ENCODE assay signal across 13 cellular contexts in genomic region chr1:232127190-232127589, GRCh38.
A peak's percentile ranks its signal among the peaks of the same experiment; 100 is the strongest.
DNase-seq lines count a peak whose midpoint lies in the region; ATAC-seq, FAIRE-seq and TF ChIP-seq lines count a peak whose summit lies in the region.
"Had no signal": no experiment of that assay in that cellular context is flagged by ENCODE, and none has a peak within 500 bp of the region (broad histone marks: within the 10 kb centered on the region; RNA-seq: fewer than 3 reads in every experiment).

No MANE protein-coding gene starts in this region.

- intact Hi-C loops in HepG2 (cut with micrococcal nuclease; ENCODE audit: unreplicated experiment), result no loop called here
- intact Hi-C loops in right lobe of liver (cut with DNase I), result no loop called here

- H3K4me3 ChIP-seq in HepG2 (replicated peaks in 1 of 3; ENCODE audit: insufficient read depth in 1 of 3, low read depth in 2 of 3, low read length in 3 of 3), result no peak overlapping the region
- no peak overlapping the region for H3K4me3 ChIP-seq in right lobe of liver
- H3K4me3 ChIP-seq in fibroblast of lung (replicated peaks in 1 of 4; ENCODE audit: control extremely low read depth in 1 of 4, insufficient read depth in 1 of 4, low read depth in 3 of 4, low read length in 4 of 4), result no peak overlapping the region
- H3K4me3 ChIP-seq in endodermal cell (ENCODE audit: low read length), result no peak overlapping the region

- H4K20me1 ChIP-seq in HepG2 (ENCODE audit: insufficient read depth, low read length), result no peaks in the 10 kb centered on the region
- H4K20me1 ChIP-seq in fibroblast of lung (ENCODE audit: control insufficient read depth, extremely low read depth, insufficient read depth, low read length), result no peaks in the 10 kb centered on the region

- TF ChIP-seq EP300 in HepG2 (IDR thresholded peaks at IDR 0.05; ENCODE audit: low read depth in 2 of 2, low read length in 2 of 2), result no peak
- TF ChIP-seq EP300 in HepG2 (CRISPR knock-in tag; IDR thresholded peaks at IDR 0.05; ENCODE audit: borderline replicate concordance), result no peak

- in situ Hi-C loops in HepG2 (cut with HindIII; ENCODE audit: extremely low pct_ligation_motif_present, low pct_unique_long_range_greater_than_20kb), result no loop called here

- 0 out of 2 replicates have a peak, but pooled peaks cover 3% of the 10 kb centered on the region for H3K9me3 ChIP-seq in HepG2 (ENCODE audit: low read length)
- no peaks in the 10 kb centered on the region for H3K9me3 ChIP-seq in right lobe of liver
- no peaks in the 10 kb centered on the region for H3K9me3 ChIP-seq in fibroblast of lung (ENCODE audit: control insufficient read depth, insufficient read depth, low read depth, low read length)
- H3K9me3 ChIP-seq in endodermal cell (ENCODE audit: control insufficient read depth, low read length), result peaks cover 45% of the 10 kb centered on the region

- H3K27ac Mint-ChIP-seq in type B pancreatic cell (peak overlapping the region; percentile 44), glutamatergic neuron (ENCODE audit: unreplicated experiment) (no peak overlapping the region), endodermal cell (no peak overlapping the region)
- H3K27ac Mint-ChIP-seq: activated T-helper 1 cell treated with anti-CD3 and anti-CD28 coated beads, Interleukin-12 subunit alpha, Interleukin-12 subunit beta, Interleukin-2, Interleukin-4 antibody, amounts not matched to agents 30 ng/mL and 10 ng/mL and 1 ng/mL, durations not matched to agents 14 hours and 24 hours and 36 hours; stimulated activated naive B cell treated with anti-CD40 and anti-IgM and Interleukin-4, amounts not matched to agents 10 μg/mL and 1 μg/mL and 100 μg/mL, for 72 hours had no signal

- no peaks in the 10 kb centered on the region for H3K27me3 ChIP-seq in HepG2 (ENCODE audit: control insufficient read depth in 1 of 2, insufficient read depth in 2 of 2, low read length in 2 of 2)
- no peaks in the 10 kb centered on the region for H3K27me3 ChIP-seq in right lobe of liver
- H3K27me3 ChIP-seq in fibroblast of lung (ENCODE audit: control insufficient read depth, insufficient read depth, low read length), result no peaks in the 10 kb centered on the region
- H3K27me3 ChIP-seq in endodermal cell (ENCODE audit: control insufficient read depth, insufficient read depth, low read length, poor library complexity, severe bottlenecking), result no peaks in the 10 kb centered on the region

- no peak for ATAC-seq in HepG2
- no peak for ATAC-seq in right lobe of liver
- ATAC-seq in HG02588 (IDR thresholded peaks at IDR 0.05; ENCODE audit: unreplicated experiment), result no peak
- ATAC-seq: stimulated activated naive B cell treated with anti-CD40 and anti-IgM and Interleukin-4, amounts not matched to agents 10 μg/mL and 1 μg/mL and 100 μg/mL, for 72 hours had no signal

- no peak overlapping the region for H2AFZ ChIP-seq in HepG2 (ENCODE audit: low read length)
- H2AFZ ChIP-seq in fibroblast of lung (ENCODE audit: low read length), result no peak overlapping the region

- DNase-seq in HepG2 (ENCODE audit: low spot score), result no peak
- no peak for DNase-seq in right lobe of liver
- DNase-seq in RKO (ENCODE audit: low spot score), result peak; percentile 78
- DNase-seq in fibroblast of lung (ENCODE audit: low read depth in 2 of 2), result peak; percentile 72 to 89
- DNase-seq in type B pancreatic cell (ENCODE audit: extremely low spot score, unreplicated experiment), result no peak
- DNase-seq in glutamatergic neuron, result no peak
- no peak for DNase-seq in endodermal cell
- DNase-seq: C1 segment of cervical spinal cord; stimulated activated naive B cell treated with anti-CD40 and anti-IgM and Interleukin-4, amounts not matched to agents 10 μg/mL and 1 μg/mL and 100 μg/mL, for 72 hours had no signal

- TF ChIP-seq CTCF in HepG2 (CRISPR knock-in tag; IDR thresholded peaks at IDR 0.05) (no peak), right lobe of liver (IDR thresholded peaks at IDR 0.05) (no peak), fibroblast of lung (conservative IDR thresholded peaks at IDR 0.05 in 1 of 2, IDR thresholded peaks at IDR 0.05 in 1 of 2; ENCODE audit: low read depth in 1 of 2, low read length in 2 of 2) (no peak), type B pancreatic cell (conservative IDR thresholded peaks at IDR 0.05) (no peak), glutamatergic neuron (IDR thresholded peaks at IDR 0.05; ENCODE audit: partially characterized antibody, unreplicated experiment) (no peak), endodermal cell (conservative IDR thresholded peaks at IDR 0.05) (no peak)

- no peak overlapping the region for H3K27ac ChIP-seq in HepG2 (ENCODE audit: extremely low read length, insufficient read depth, low read length)
- H3K27ac ChIP-seq in right lobe of liver, result no peak overlapping the region
- no peak overlapping the region for H3K27ac ChIP-seq in fibroblast of lung (ENCODE audit: insufficient read depth, low read length)
- no peak overlapping the region for H3K27ac ChIP-seq in endodermal cell (ENCODE audit: low read depth, low read length)
- H3K27ac ChIP-seq: KMS-11 had no signal

- H3K27me3 Mint-ChIP-seq in type B pancreatic cell (peaks cover 11% of the 10 kb centered on the region), glutamatergic neuron (ENCODE audit: unreplicated experiment) (peaks cover 2% of the 10 kb centered on the region), endodermal cell (ENCODE audit: insufficient read depth) (peaks cover 5% of the 10 kb centered on the region)

- TF ChIP-seq POLR2A in HepG2 (IDR thresholded peaks at IDR 0.05; ENCODE audit: insufficient read depth in 1 of 2, low read depth in 2 of 2, low read length in 2 of 2) (no peak), right lobe of liver (IDR thresholded peaks at IDR 0.05) (no peak)

- H3K9ac ChIP-seq in HepG2 (ENCODE audit: insufficient read depth, low read depth, low read length) (no peak overlapping the region), fibroblast of lung (ENCODE audit: insufficient read depth, low read length) (no peak overlapping the region), endodermal cell (ENCODE audit: extremely low read depth, low read length, poor library complexity, severe bottlenecking) (no peak overlapping the region)
- H3K9ac ChIP-seq: KMS-11 had no signal

- H3K4me1 Mint-ChIP-seq in type B pancreatic cell (ENCODE audit: unreplicated experiment) (no peaks in the 10 kb centered on the region), glutamatergic neuron (ENCODE audit: low read depth, unreplicated experiment) (peaks cover 39% of the 10 kb centered on the region), endodermal cell (peaks cover 28% of the 10 kb centered on the region)

- H3K9me3 Mint-ChIP-seq in type B pancreatic cell, result peaks cover 8% of the 10 kb centered on the region
- H3K9me3 Mint-ChIP-seq in glutamatergic neuron (ENCODE audit: unreplicated experiment), result peaks cover 1% of the 10 kb centered on the region
- peaks cover 24% of the 10 kb centered on the region for H3K9me3 Mint-ChIP-seq in endodermal cell

- BruUV-seq in HepG2 (replicated peaks; lab: Mats Ljungman, UMichigan), result no TSS peak

- TF ChIP-seq RAD21 in HepG2 (CRISPR knock-in tag; IDR thresholded peaks at IDR 0.05), result no peak

- POLR2A ChIA-PET in HepG2 (lab: Yijun Ruan, JAX), result no interaction called here

- H3K4me1 ChIP-seq in HepG2 (ENCODE audit: insufficient read depth, low read length), result no peaks in the 10 kb centered on the region
- H3K4me1 ChIP-seq in right lobe of liver, result no peaks in the 10 kb centered on the region
- no peaks in the 10 kb centered on the region for H3K4me1 ChIP-seq in fibroblast of lung (ENCODE audit: control insufficient read depth, extremely low read depth, insufficient read depth, low read length)
- no peaks in the 10 kb centered on the region for H3K4me1 ChIP-seq in endodermal cell (ENCODE audit: control insufficient read depth, insufficient read depth, low read length)

- H3K36me3 ChIP-seq in HepG2 (replicated peaks in 1 of 2; ENCODE audit: control insufficient read depth in 1 of 2, insufficient read depth in 2 of 2, low read length in 2 of 2) (no peaks in the 10 kb centered on the region), right lobe of liver (no peaks in the 10 kb centered on the region), fibroblast of lung (ENCODE audit: control insufficient read depth, insufficient read depth, low read length) (no peaks in the 10 kb centered on the region), endodermal cell (ENCODE audit: control insufficient read depth, insufficient read depth, low read length) (no peaks in the 10 kb centered on the region)

- H3K79me2 ChIP-seq in HepG2 (ENCODE audit: insufficient read depth, low read length), result no peaks in the 10 kb centered on the region
- no peaks in the 10 kb centered on the region for H3K79me2 ChIP-seq in fibroblast of lung (ENCODE audit: control insufficient read depth, insufficient read depth, low read length)

- FAIRE-seq in HepG2 (lab: Jason Lieb, UNC), result no peak

- H3K4me3 Mint-ChIP-seq in type B pancreatic cell (no peak overlapping the region), glutamatergic neuron (ENCODE audit: unreplicated experiment) (no peak overlapping the region), endodermal cell (no peak overlapping the region)
- H3K4me3 Mint-ChIP-seq: activated T-helper 1 cell treated with anti-CD3 and anti-CD28 coated beads, Interleukin-12 subunit alpha, Interleukin-12 subunit beta, Interleukin-2, Interleukin-4 antibody, amounts not matched to agents 30 ng/mL and 10 ng/mL and 1 ng/mL, durations not matched to agents 14 hours and 24 hours and 36 hours; neural crest cell; stimulated activated naive B cell treated with anti-CD40 and anti-IgM and Interleukin-4, amounts not matched to agents 10 μg/mL and 1 μg/mL and 100 μg/mL, for 72 hours had no signal

- CTCF ChIA-PET in HepG2 (lab: Yijun Ruan, JAX; ENCODE audit: low intra/inter-chr PET ratio, low total read pairs), result no interaction called here

- H3K36me3 Mint-ChIP-seq in type B pancreatic cell (no peaks in the 10 kb centered on the region), glutamatergic neuron (ENCODE audit: unreplicated experiment) (peaks cover 12% of the 10 kb centered on the region), endodermal cell (ENCODE audit: low read depth) (peaks cover 12% of the 10 kb centered on the region)
- H3K36me3 Mint-ChIP-seq: stimulated activated naive B cell treated with anti-CD40 and anti-IgM and Interleukin-4, amounts not matched to agents 10 μg/mL and 1 μg/mL and 100 μg/mL, for 72 hours had no signal

- H3K4me2 ChIP-seq in HepG2 (ENCODE audit: low read depth, low read length) (no peak overlapping the region), fibroblast of lung (ENCODE audit: extremely low read depth, insufficient read depth, low read length) (no peak overlapping the region)
- H3K4me2 ChIP-seq: KMS-11 had no signal

- 2% methylated on average over 2 of the region's 2 CpGs for WGBS in HepG2 (ENCODE audit: low lambda C conversion rate)
- WGBS in right lobe of liver (ENCODE audit: insufficient coverage, low coverage, low lambda C conversion rate, missing lambda C conversion rate), result 47% methylated on average over 2 of the region's 2 CpGs
- WGBS in endodermal cell (ENCODE audit: insufficient coverage in 1 of 2, insufficient read length in 1 of 2), 2 experiments, result 62 to 100% methylated on average over 1 to 2 of the region's 2 CpGs

TF ChIP-seq in HepG2, 621 proteins besides CTCF, POLR2A, EP300 and RAD21 (continues in another document):
- TF ChIP-seq CREB1 (IDR thresholded peaks at IDR 0.05) (peak; percentile 79), CREB1 (CRISPR knock-in tag; IDR thresholded peaks at IDR 0.05) (no peak), MAFF (IDR thresholded peaks at IDR 0.05; ENCODE audit: low read depth, low read length) (peak; percentile 80), NCOA1 (CRISPR knock-in tag; IDR thresholded peaks at IDR 0.05) (no peak)

Comparison
In these comparisons a context has a peak if more than half of its experiments do, and no peak if none do; other contexts are left out.
1. DNase-seq: peak in RKO (single experiment) and fibroblast of lung (2 of 2); none in HepG2 (single experiment), right lobe of liver (0 of 3), type B pancreatic cell (single experiment), glutamatergic neuron (single experiment) and endodermal cell (single experiment).